ENCODE assay signal across 7 cellular contexts in the genomic region with DNA sequence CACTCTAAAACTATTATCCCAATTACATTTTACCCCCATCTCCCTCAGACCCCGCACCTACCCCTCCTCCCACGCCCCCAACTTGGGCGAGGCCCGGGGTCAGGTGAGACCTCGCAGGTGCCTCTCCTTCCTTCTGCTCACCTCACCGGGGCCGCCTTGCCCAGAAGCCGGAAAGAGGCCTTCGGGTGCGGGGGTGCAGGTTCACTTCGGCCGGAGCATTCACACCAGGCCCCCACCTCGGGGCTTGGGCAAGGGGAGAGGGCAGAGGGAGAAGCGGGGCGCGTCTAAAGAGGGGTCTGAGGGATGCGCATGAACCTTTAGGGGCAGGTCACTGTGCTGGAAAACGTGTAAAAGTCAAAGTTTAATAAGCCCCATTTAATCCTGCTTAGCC. TPM values are rescaled to one million over a fixed set of nuclear protein-coding genes. Genes with fewer than 3 reads are reported as not detected.
DNase-seq lines count a peak whose midpoint lies in the region; ATAC-seq and TF ChIP-seq lines count a peak whose summit lies in the region.

No MANE protein-coding gene starts in this region.

- peak overlapping the region in 4 of 5 donors; percentile 77 to 84 (median 80) for H3K9ac ChIP-seq in subcutaneous abdominal adipose tissue (ENCODE audit: low read length in 5 of 5)

- H3K27ac Mint-ChIP-seq in IgD-negative memory B cell = peak overlapping the region; percentile 92 to 100 (median 99)

- H3K4me1 Mint-ChIP-seq in IgD-negative memory B cell = peaks cover 5 to 17% (median 13%) of the 10 kb centered on the region in 3 donors

- peaks cover 0 to 5% (median 0%) of the 10 kb centered on the region in 5 donors for H3K9me3 ChIP-seq in subcutaneous abdominal adipose tissue (ENCODE audit: control insufficient read depth in 5 of 5, low read length in 5 of 5)

- H3K27me3 ChIP-seq in subcutaneous abdominal adipose tissue (ENCODE audit: control insufficient read depth in 5 of 5, insufficient read depth in 4 of 5, low read length in 5 of 5) = no peaks in the 10 kb centered on the region

- peak overlapping the region; percentile 74 for H3K27ac ChIP-seq in subcutaneous abdominal adipose tissue (ENCODE audit: low read depth, low read length)

- H3K36me3 ChIP-seq in subcutaneous abdominal adipose tissue (ENCODE audit: control insufficient read depth in 5 of 5, insufficient read depth in 5 of 5, low read length in 5 of 5) = peaks cover 0 to 2% (median 0%) of the 10 kb centered on the region in 5 donors

- H3K4me3 ChIP-seq in astrocyte of the spinal cord (ENCODE audit: low read depth, low read length) = peak overlapping the region; percentile 69
- H3K4me3 ChIP-seq in subcutaneous abdominal adipose tissue (ENCODE audit: low read depth in 1 of 5, low read length in 5 of 5) = peak overlapping the region; percentile 69 to 86 (median 76)

- in situ Hi-C loops in astrocyte of the spinal cord (cut with HindIII; ENCODE audit: low sequenced_read_pairs) = no loop called here

- TF ChIP-seq CTCF in astrocyte of the spinal cord (IDR thresholded peaks at IDR 0.05; ENCODE audit: low read depth, low read length) = no peak

- peak; percentile 47 for ATAC-seq in GM19351 (IDR thresholded peaks at IDR 0.05; ENCODE audit: unreplicated experiment)
- no peak for ATAC-seq in HG02884 (IDR thresholded peaks at IDR 0.05; ENCODE audit: unreplicated experiment)

- DNase-seq in astrocyte of the spinal cord (ENCODE audit: low read depth, low spot score) = no peak
- peak; percentile 4 for DNase-seq in kidney tubule cell (ENCODE audit: low spot score)
- no peak for DNase-seq in foreskin melanocyte

- peaks cover 0 to 4% (median 0%) of the 10 kb centered on the region in 3 donors for H3K9me3 Mint-ChIP-seq in IgD-negative memory B cell

- peaks cover 0 to 13% (median 10%) of the 10 kb centered on the region in 5 donors for H3K4me1 ChIP-seq in subcutaneous abdominal adipose tissue (ENCODE audit: control insufficient read depth in 5 of 5, insufficient read depth in 5 of 5, low read length in 5 of 5)

- peak overlapping the region; percentile 91 to 100 (median 96) for H3K4me3 Mint-ChIP-seq in IgD-negative memory B cell

- peaks cover 4% of the 10 kb centered on the region for H3K36me3 Mint-ChIP-seq in IgD-negative memory B cell

- no peaks in the 10 kb centered on the region for H3K27me3 Mint-ChIP-seq in IgD-negative memory B cell

RNA-seq across cellular contexts. Expression of a gene that starts 0.4 kb away (rescaled TPM):
- polyA plus RNA-seq in IgD-negative memory B cell = 6.2 TPM

RNA-seq across cellular contexts. Expression of a gene that starts 3.4 kb away (rescaled TPM):
- not detected for polyA plus RNA-seq in IgD-negative memory B cell
